In the genomic region with DNA sequence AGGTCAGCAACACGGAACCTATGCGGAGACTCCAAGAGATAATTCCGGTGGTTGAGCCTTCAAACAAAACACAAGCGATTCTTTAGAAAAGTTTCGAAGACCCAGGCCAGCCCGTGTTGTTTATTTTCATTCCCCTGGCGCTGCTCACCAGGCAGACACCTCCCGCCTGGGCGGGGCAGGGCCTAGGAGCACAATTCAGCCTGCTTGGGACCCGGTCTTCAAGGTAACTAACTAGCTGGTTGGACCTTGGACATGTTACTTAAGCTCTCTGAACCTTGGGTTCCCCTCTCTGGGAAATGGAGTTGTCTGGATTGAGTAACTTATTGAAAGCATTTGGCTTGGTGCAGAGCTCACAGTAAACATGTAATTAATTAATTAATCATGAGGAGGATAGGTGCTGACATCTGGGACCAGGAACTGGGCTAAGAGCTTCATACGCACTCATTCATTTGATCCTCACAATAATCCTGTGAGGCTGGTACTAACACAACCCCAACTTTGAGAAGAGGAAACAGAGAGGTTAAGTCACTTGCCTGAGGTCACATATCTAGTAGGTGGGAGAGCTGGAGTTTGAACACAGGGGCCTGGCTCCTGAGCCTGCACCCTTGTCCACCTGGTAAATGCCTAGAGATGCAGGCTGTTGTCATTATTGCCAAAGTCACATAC, we compare ENCODE assay signal across 18 cellular contexts.
DNase-seq lines count a peak whose midpoint lies in the region; ATAC-seq and TF ChIP-seq lines count a peak whose summit lies in the region.
"Had no signal": no experiment of that assay in that cellular context is flagged by ENCODE, and none has a peak within 500 bp of the region (broad histone marks: within the 10 kb centered on the region; RNA-seq: fewer than 3 reads in every experiment).

No MANE protein-coding gene starts in this region.

- no peak overlapping the region for H3K4me3 ChIP-seq in coronary artery
- H3K4me3 ChIP-seq in heart right ventricle = no peak overlapping the region
- H3K4me3 ChIP-seq: psoas muscle had no signal

- H3K9me3 ChIP-seq in heart right ventricle = no peaks in the 10 kb centered on the region
- H3K9me3 ChIP-seq: psoas muscle had no signal

- H3K27ac Mint-ChIP-seq in activated naive CD8-positive, alpha-beta T cell treated with anti-CD3 and anti-CD28 coated beads, Interleukin-2, amount 10 ng/mL, durations not matched to agents 7 days and 5 days = peak overlapping the region; percentile 11
- H3K27ac Mint-ChIP-seq in activated naive CD8-positive, alpha-beta T cell treated with anti-CD3 and anti-CD28 coated beads for 36 hours = no peak overlapping the region
- H3K27ac Mint-ChIP-seq: activated naive CD4-positive, alpha-beta T cell treated with anti-CD3 and anti-CD28 coated beads for 36 hours; CD4-positive, alpha-beta T cell had no signal

- H3K36me3 Mint-ChIP-seq in activated naive CD8-positive, alpha-beta T cell treated with anti-CD3 and anti-CD28 coated beads, Interleukin-2, amount 10 ng/mL, durations not matched to agents 7 days and 5 days = peaks cover 11% of the 10 kb centered on the region
- peaks cover 4% of the 10 kb centered on the region for H3K36me3 Mint-ChIP-seq in activated naive CD8-positive, alpha-beta T cell treated with anti-CD3 and anti-CD28 coated beads for 36 hours

- peaks cover 0 to 76% (median 32%) of the 10 kb centered on the region in 9 donors for H3K36me3 ChIP-seq in heart right ventricle

- POLR2A ChIA-PET in activated naive CD8-positive, alpha-beta T cell treated with anti-CD3 and anti-CD28 coated beads, Interleukin-2, amount 10 ng/mL, durations not matched to agents 7 days and 5 days (lab: Charles Lee) = no interaction called here

- WGBS in heart right ventricle, 2 donors = 91% methylated on average over 11 of the region's 11 CpGs

- H3K27ac ChIP-seq in coronary artery (no peak overlapping the region), heart right ventricle (no peak overlapping the region)
- H3K27ac ChIP-seq: foreskin keratinocyte had no signal

- H3K27me3 Mint-ChIP-seq in activated naive CD8-positive, alpha-beta T cell treated with anti-CD3 and anti-CD28 coated beads, Interleukin-2, amount 10 ng/mL, durations not matched to agents 7 days and 5 days = no peaks in the 10 kb centered on the region
- H3K27me3 Mint-ChIP-seq in activated naive CD8-positive, alpha-beta T cell treated with anti-CD3 and anti-CD28 coated beads for 36 hours = no peaks in the 10 kb centered on the region
- H3K27me3 Mint-ChIP-seq: CD4-positive, alpha-beta T cell had no signal

- intact Hi-C loops in heart right ventricle (cut with DNase I) = no loop called here

- no peak for TF ChIP-seq CTCF in coronary artery (IDR thresholded peaks at IDR 0.05)
- no peak for TF ChIP-seq CTCF in heart right ventricle (IDR thresholded peaks at IDR 0.05)

- H3K4me1 ChIP-seq in heart right ventricle = peaks cover 0 to 12% (median 6%) of the 10 kb centered on the region in 9 donors

- H3K27me3 ChIP-seq in heart right ventricle = peaks cover 0 to 28% (median 7%) of the 10 kb centered on the region in 7 donors
- H3K27me3 ChIP-seq: foreskin keratinocyte had no signal

- DNase-seq in activated naive CD8-positive, alpha-beta T cell treated with anti-CD3 and anti-CD28 coated beads, Interleukin-2, amount 10 ng/mL, durations not matched to agents 7 days and 5 days = no peak
- no peak for DNase-seq in activated naive CD8-positive, alpha-beta T cell treated with anti-CD3 and anti-CD28 coated beads for 36 hours
- DNase-seq in coronary artery (ENCODE audit: low spot score) = peak; percentile 50
- DNase-seq in mesenteric fat pad (ENCODE audit: low spot score) = peak; percentile 74
- no peak for DNase-seq in inferior parietal cortex (ENCODE audit: extremely low spot score)
- no peak for DNase-seq in heart right ventricle
- no peak for DNase-seq in stimulated activated CD4-positive, alpha-beta T cell treated with anti-CD3 and anti-CD28 coated beads, Interleukin-4, amount 100 ng/mL, for 24 hours
- DNase-seq: activated CD8-positive, alpha-beta memory T cell treated with anti-CD3 and anti-CD28 coated beads, Interleukin-2, amount 50 U/mL, for 4 hours; activated naive CD4-positive, alpha-beta T cell treated with anti-CD3 and anti-CD28 coated beads for 36 hours; CD4-positive, alpha-beta T cell; DMS79; foreskin keratinocyte; left cardiac atrium; NCI-H187 treated with DMSO at 0.1 percent for 48 hours; NCI-H226 had no signal

- H3K4me3 Mint-ChIP-seq in activated naive CD8-positive, alpha-beta T cell treated with anti-CD3 and anti-CD28 coated beads, Interleukin-2, amount 10 ng/mL, durations not matched to agents 7 days and 5 days = no peak overlapping the region
- no peak overlapping the region for H3K4me3 Mint-ChIP-seq in activated naive CD8-positive, alpha-beta T cell treated with anti-CD3 and anti-CD28 coated beads for 36 hours
- H3K4me3 Mint-ChIP-seq: activated naive CD4-positive, alpha-beta T cell treated with anti-CD3 and anti-CD28 coated beads for 36 hours; CD4-positive, alpha-beta T cell; neural crest cell had no signal

- ATAC-seq in activated naive CD8-positive, alpha-beta T cell treated with anti-CD3 and anti-CD28 coated beads, Interleukin-2, amount 10 ng/mL, durations not matched to agents 7 days and 5 days (ENCODE audit: low read depth) = no peak
- no peak for ATAC-seq in heart right ventricle
- no peak for ATAC-seq in HG03442 (IDR thresholded peaks at IDR 0.05; ENCODE audit: unreplicated experiment)
- ATAC-seq: foreskin keratinocyte, left cardiac atrium had no signal

- no peaks in the 10 kb centered on the region for H3K9me3 Mint-ChIP-seq in activated naive CD8-positive, alpha-beta T cell treated with anti-CD3 and anti-CD28 coated beads, Interleukin-2, amount 10 ng/mL, durations not matched to agents 7 days and 5 days
- no peaks in the 10 kb centered on the region for H3K9me3 Mint-ChIP-seq in activated naive CD8-positive, alpha-beta T cell treated with anti-CD3 and anti-CD28 coated beads for 36 hours
- H3K9me3 Mint-ChIP-seq: activated naive CD4-positive, alpha-beta T cell treated with anti-CD3 and anti-CD28 coated beads for 36 hours; CD4-positive, alpha-beta T cell; neural crest cell had no signal

- H3K4me1 Mint-ChIP-seq in activated naive CD8-positive, alpha-beta T cell treated with anti-CD3 and anti-CD28 coated beads, Interleukin-2, amount 10 ng/mL, durations not matched to agents 7 days and 5 days = peaks cover 7% of the 10 kb centered on the region
- H3K4me1 Mint-ChIP-seq in activated naive CD8-positive, alpha-beta T cell treated with anti-CD3 and anti-CD28 coated beads for 36 hours = peaks cover 9% of the 10 kb centered on the region
- H3K4me1 Mint-ChIP-seq: neural crest cell had no signal

Comparison
In these comparisons a context has a peak if more than half of its experiments do, and no peak if none do; other contexts are left out.
1. DNase-seq: peak in coronary artery (single experiment) and mesenteric fat pad (single experiment); none in activated naive CD8-positive, alpha-beta T cell treated with anti-CD3 and anti-CD28 coated beads, Interleukin-2, amount 10 ng/mL, durations not matched to agents 7 days and 5 days (single experiment), activated naive CD8-positive, alpha-beta T cell treated with anti-CD3 and anti-CD28 coated beads for 36 hours (single experiment), inferior parietal cortex (single experiment), heart right ventricle (0 of 2) and stimulated activated CD4-positive, alpha-beta T cell treated with anti-CD3 and anti-CD28 coated beads, Interleukin-4, amount 100 ng/mL, for 24 hours (single experiment).